Comparison of ENCODE assay signal across 26 cellular contexts in genomic region chr4:2901186-2901585, GRCh38. TPM values are rescaled to one million over a fixed set of nuclear protein-coding genes. Genes with fewer than 3 reads are reported as not detected.
DNase-seq lines count a peak whose midpoint lies in the region; ATAC-seq, FAIRE-seq and TF ChIP-seq lines count a peak whose summit lies in the region.
"Had no signal": no experiment of that assay in that cellular context is flagged by ENCODE, and none has a peak within 500 bp of the region (broad histone marks: within the 10 kb centered on the region; RNA-seq: fewer than 3 reads in every experiment).

No MANE protein-coding gene starts in this region.

- no peak overlapping the region for H4K5ac ChIP-seq in IMR-90 (ENCODE audit: low read depth, low read length)

- H3K4me1 ChIP-seq in CD4-positive, alpha-beta memory T cell (ENCODE audit: insufficient read depth, low read length): peaks cover 4% of the 10 kb centered on the region
- H3K4me1 ChIP-seq in IMR-90 (ENCODE audit: control insufficient read depth, insufficient read depth, low read length): peaks cover 4% of the 10 kb centered on the region
- H3K4me1 ChIP-seq in endothelial cell of umbilical vein (ENCODE audit: control insufficient read depth, extremely low read depth, insufficient read depth, low read length): peaks cover 18% of the 10 kb centered on the region
- no peaks in the 10 kb centered on the region for H3K4me1 ChIP-seq in neuronal stem cell (ENCODE audit: control insufficient read depth in 2 of 2, insufficient read depth in 1 of 2, low read depth in 1 of 2, low read length in 2 of 2)
- peaks cover 7% of the 10 kb centered on the region for H3K4me1 ChIP-seq in mucosa of descending colon (ENCODE audit: low read depth)
- H3K4me1 ChIP-seq: esophagus muscularis mucosa had no signal

- no peak overlapping the region for H3K4me3 ChIP-seq in CD4-positive, alpha-beta memory T cell (ENCODE audit: low read length in 2 of 2)
- H3K4me3 ChIP-seq in IMR-90 (ENCODE audit: insufficient read depth, low read depth, low read length) (no peak overlapping the region), endothelial cell of umbilical vein (replicated peaks in 1 of 3; ENCODE audit: insufficient read depth in 1 of 3, low read depth in 1 of 3, low read length in 3 of 3) (no peak overlapping the region), neuronal stem cell (ENCODE audit: low read length in 2 of 2) (peak overlapping the region in 1 of 2 donors; percentile 32), mucosa of descending colon (no peak overlapping the region)
- H3K4me3 ChIP-seq: esophagus muscularis mucosa, GM23338, K562, ovary, SK-N-MC had no signal

- TF ChIP-seq POLR2A in IMR-90 (IDR thresholded peaks at IDR 0.05; ENCODE audit: low read depth, low read length) (no peak), endothelial cell of umbilical vein (IDR thresholded peaks at IDR 0.05; ENCODE audit: low read depth, low read length) (no peak)

- peak overlapping the region; percentile 11; the same call in 1 of the 2 replicates for H2AK5ac ChIP-seq in IMR-90 (ENCODE audit: low read depth, low read length)
- no peak overlapping the region for H2AK5ac ChIP-seq in neuronal stem cell (ENCODE audit: low read depth, low read length)

- FAIRE-seq in endothelial cell of umbilical vein (lab: Jason Lieb, UNC): no peak
- FAIRE-seq: D721Med, K562 had no signal

- H3K9me3 ChIP-seq in CD4-positive, alpha-beta memory T cell (ENCODE audit: control insufficient read depth in 1 of 2, low read length in 2 of 2): no peaks in the 10 kb centered on the region
- H3K9me3 ChIP-seq in IMR-90 (ENCODE audit: control insufficient read depth, insufficient read depth, low read length): no peaks in the 10 kb centered on the region
- no peaks in the 10 kb centered on the region for H3K9me3 ChIP-seq in endothelial cell of umbilical vein (replicated peaks; ENCODE audit: control insufficient read depth, insufficient read depth, low read length)
- H3K9me3 ChIP-seq in neuronal stem cell (replicated peaks in 1 of 2; ENCODE audit: control insufficient read depth in 2 of 2, insufficient read depth in 1 of 2, low read depth in 1 of 2, low read length in 2 of 2): no peaks in the 10 kb centered on the region
- no peaks in the 10 kb centered on the region for H3K9me3 ChIP-seq in mucosa of descending colon
- H3K9me3 ChIP-seq: esophagus muscularis mucosa, ovary had no signal

- no peak overlapping the region for H2BK15ac ChIP-seq in IMR-90 (ENCODE audit: low read depth, low read length)
- no peak overlapping the region for H2BK15ac ChIP-seq in neuronal stem cell (ENCODE audit: low read length)

- H3K14ac ChIP-seq in IMR-90 (replicated peaks; ENCODE audit: low read depth, low read length): no peak overlapping the region
- no peak overlapping the region for H3K14ac ChIP-seq in neuronal stem cell (ENCODE audit: low read length)

- no peak overlapping the region for H3K9ac ChIP-seq in IMR-90 (ENCODE audit: low read depth, low read length)
- no peak overlapping the region for H3K9ac ChIP-seq in endothelial cell of umbilical vein (replicated peaks; ENCODE audit: extremely low read depth, insufficient read depth, low read length)
- peak overlapping the region; percentile 63 for H3K9ac ChIP-seq in neuronal stem cell (ENCODE audit: low read depth, low read length, poor library complexity)

- ATAC-seq in IMR-90 (ENCODE audit: low read depth) (no peak), HG03521 (IDR thresholded peaks at IDR 0.05; ENCODE audit: unreplicated experiment) (no peak), esophagus mucosa (no peak), mucosa of descending colon (no peak)
- ATAC-seq: activated CD4-positive, CD25-positive, alpha-beta regulatory T cell treated with anti-CD3 and anti-CD28 coated beads, Interleukin-2, amount 50 U/mL, for 24 hours; activated CD8-positive, alpha-beta T cell treated with anti-CD3 and anti-CD28 coated beads for 36 hours; GM23338; K562 had no signal

- H3K4me3 Mint-ChIP-seq in CD4-positive, alpha-beta memory T cell: no peak overlapping the region
- H3K4me3 Mint-ChIP-seq: activated CD8-positive, alpha-beta T cell treated with anti-CD3 and anti-CD28 coated beads for 36 hours; GM23338 had no signal

- H3K56ac ChIP-seq in IMR-90 (ENCODE audit: extremely low read depth, insufficient read depth, low read length): no peak overlapping the region

- POLR2A ChIA-PET in CD4-positive, alpha-beta memory T cell (lab: Charles Lee; ENCODE audit: partially characterized antibody): no interaction called here
- POLR2A ChIA-PET in IMR-90 (lab: Charles Lee; ENCODE audit: unreplicated experiment) (no interaction called here), endothelial cell of umbilical vein (lab: Charles Lee) (no interaction called here)

- H3K27me3 ChIP-seq in CD4-positive, alpha-beta memory T cell (ENCODE audit: insufficient read depth, low read length): no peaks in the 10 kb centered on the region
- H3K27me3 ChIP-seq in IMR-90 (ENCODE audit: control insufficient read depth, insufficient read depth, low read length): no peaks in the 10 kb centered on the region
- no peaks in the 10 kb centered on the region for H3K27me3 ChIP-seq in endothelial cell of umbilical vein (ENCODE audit: control insufficient read depth in 2 of 2, insufficient read depth in 2 of 2, low read length in 2 of 2)
- no peaks in the 10 kb centered on the region for H3K27me3 ChIP-seq in neuronal stem cell (ENCODE audit: control insufficient read depth in 3 of 3, insufficient read depth in 3 of 3, low read depth in 1 of 3, low read length in 3 of 3)
- H3K27me3 ChIP-seq: esophagus muscularis mucosa, ovary had no signal

- H4K8ac ChIP-seq in IMR-90 (ENCODE audit: low read depth in 2 of 2, low read length in 2 of 2) (no peak overlapping the region), neuronal stem cell (ENCODE audit: low read depth, low read length) (no peak overlapping the region)

- no peak overlapping the region for H4K91ac ChIP-seq in IMR-90 (ENCODE audit: insufficient read depth, low read depth, low read length)
- no peak overlapping the region for H4K91ac ChIP-seq in neuronal stem cell (ENCODE audit: low read depth, low read length, poor library complexity)

- no peak overlapping the region for H3K27ac ChIP-seq in CD4-positive, alpha-beta memory T cell (ENCODE audit: low read depth, low read length)
- no peak overlapping the region; the same call in 1 of the 2 replicates for H3K27ac ChIP-seq in IMR-90 (ENCODE audit: insufficient read depth, low read length)
- H3K27ac ChIP-seq in endothelial cell of umbilical vein (ENCODE audit: insufficient read depth, low read depth, low read length): no peak overlapping the region
- no peak overlapping the region for H3K27ac ChIP-seq in neuronal stem cell (replicated peaks; ENCODE audit: low read length)
- H3K27ac ChIP-seq: esophagus muscularis mucosa, ovary, SK-N-MC had no signal

- no peak for TF ChIP-seq CTCF in IMR-90 (conservative IDR thresholded peaks at IDR 0.05; ENCODE audit: low read depth, low read length)
- no peak for TF ChIP-seq CTCF in endothelial cell of umbilical vein (IDR thresholded peaks at IDR 0.05; ENCODE audit: extremely low read depth in 1 of 2, insufficient read depth in 1 of 2, low read depth in 1 of 2, low read length in 2 of 2)
- no peak for TF ChIP-seq CTCF in mucosa of descending colon (IDR thresholded peaks at IDR 0.05)

- in situ Hi-C loops in IMR-90 (cut with MboI; ENCODE audit: low sequenced_read_pairs): no loop called here

- peaks cover 77% of the 10 kb centered on the region for H3K36me3 ChIP-seq in CD4-positive, alpha-beta memory T cell (ENCODE audit: insufficient read depth, low read length)
- peaks cover 64% of the 10 kb centered on the region for H3K36me3 ChIP-seq in IMR-90 (ENCODE audit: control insufficient read depth, insufficient read depth, low read length)
- peaks cover 34 to 41% of the 10 kb centered on the region in 2 experiments for H3K36me3 ChIP-seq in endothelial cell of umbilical vein (ENCODE audit: control insufficient read depth in 2 of 2, extremely low read depth in 1 of 2, insufficient read depth in 2 of 2, low read length in 2 of 2)
- H3K36me3 ChIP-seq in neuronal stem cell (replicated peaks in 1 of 2; ENCODE audit: control insufficient read depth in 2 of 2, insufficient read depth in 2 of 2, low read length in 2 of 2): peaks cover 57 to 95% of the 10 kb centered on the region in 2 donors
- H3K36me3 ChIP-seq in mucosa of descending colon (ENCODE audit: low read depth): peaks cover 3% of the 10 kb centered on the region
- H3K36me3 ChIP-seq: ovary had no signal

- H3K79me2 ChIP-seq in endothelial cell of umbilical vein (ENCODE audit: control insufficient read depth, insufficient read depth, low read length): no peaks in the 10 kb centered on the region

- no peak overlapping the region for H3K4ac ChIP-seq in IMR-90 (ENCODE audit: low read depth, low read length)
- H3K4ac ChIP-seq in neuronal stem cell (ENCODE audit: low read length): no peak overlapping the region

- no peaks in the 10 kb centered on the region for H3K9me3 Mint-ChIP-seq in CD4-positive, alpha-beta memory T cell
- H3K9me3 Mint-ChIP-seq: activated CD8-positive, alpha-beta T cell treated with anti-CD3 and anti-CD28 coated beads for 36 hours; GM23338 had no signal

- no peak overlapping the region for H2BK5ac ChIP-seq in IMR-90 (ENCODE audit: low read depth, low read length, poor library complexity, severe bottlenecking)
- H2BK5ac ChIP-seq in neuronal stem cell (ENCODE audit: low read length): no peak overlapping the region

- 100% methylated on average over 2 of the region's 3 CpGs; no CpG with 5 or more reads in 1 of the 2 experiments for WGBS in IMR-90 (ENCODE audit: extremely low coverage in 2 of 2, insufficient read length in 1 of 2), 2 experiments
- no CpG with 5 or more reads among the region's 3 CpGs for WGBS in neuronal stem cell (ENCODE audit: extremely low coverage in 2 of 2, insufficient read length in 2 of 2, insufficient replicate concordance in 1 of 2), 2 donors

- H3K18ac ChIP-seq in IMR-90 (ENCODE audit: low read depth, low read length) (no peak overlapping the region), neuronal stem cell (ENCODE audit: low read length) (no peak overlapping the region)

- DNase-seq in CD4-positive, alpha-beta memory T cell: no peak
- DNase-seq in IMR-90: no peak
- no peak for DNase-seq in endothelial cell of umbilical vein (ENCODE audit: low read depth, low spot score)
- no peak for DNase-seq in neuronal stem cell (ENCODE audit: low spot score)
- DNase-seq in NCI-H1048 (lab: John Stamatoyannopoulos, UW): no peak
- no peak for DNase-seq in mucosa of descending colon
- DNase-seq: activated CD8-positive, alpha-beta T cell treated with anti-CD3 and anti-CD28 coated beads for 36 hours; activated effector memory CD4-positive, alpha-beta T cell treated with Interleukin-2 at 50 U/mL for 16 hours; C1 segment of cervical spinal cord; caudate nucleus; DND-41; midbrain; NCI-H1092; NCI-H1694; NCI-H446 treated with DMSO at 0.1 percent for 48 hours; ovary; retina; stimulated activated naive CD4-positive, alpha-beta T cell had no signal

- no peak overlapping the region for H2BK120ac ChIP-seq in IMR-90 (ENCODE audit: low read depth, low read length)
- H2BK120ac ChIP-seq in neuronal stem cell (ENCODE audit: low read depth, low read length): no peak overlapping the region

- peak overlapping the region; percentile 26 for H2AK9ac ChIP-seq in IMR-90 (replicated peaks; ENCODE audit: low read depth, low read length, poor library complexity)

- H2BK12ac ChIP-seq in neuronal stem cell (ENCODE audit: low read length): no peak overlapping the region

- no peak for TF ChIP-seq RAD21 in IMR-90 (IDR thresholded peaks at IDR 0.05; ENCODE audit: low read length)

- H3K23ac ChIP-seq in IMR-90 (ENCODE audit: low read depth, low read length): peak overlapping the region; percentile 33; the same call in 1 of the 2 replicates
- no peak overlapping the region for H3K23ac ChIP-seq in neuronal stem cell (ENCODE audit: low read depth, low read length, poor library complexity)

- H2AFZ ChIP-seq in IMR-90 (replicated peaks; ENCODE audit: low read length, poor library complexity) (no peak overlapping the region), endothelial cell of umbilical vein (ENCODE audit: low read depth, low read length) (no peak overlapping the region), neuronal stem cell (ENCODE audit: low read length) (no peak overlapping the region)
- H2AFZ ChIP-seq: GM23338 had no signal

- no TSS peak for BruUV-seq in IMR-90 (replicated peaks; lab: Mats Ljungman, UMichigan)
- no TSS peak for BruUV-seq in endothelial cell of umbilical vein (replicated peaks; lab: Mats Ljungman, UMichigan)

- peaks cover 7 to 9% (median 8%) of the 10 kb centered on the region in 4 donors for H3K4me1 Mint-ChIP-seq in CD4-positive, alpha-beta memory T cell
- H3K4me1 Mint-ChIP-seq: GM23338 had no signal

- peaks cover 30 to 67% of the 10 kb centered on the region in 2 experiments for H3K79me1 ChIP-seq in IMR-90 (ENCODE audit: low read depth in 1 of 2, low read length in 2 of 2)
- no peaks in the 10 kb centered on the region for H3K79me1 ChIP-seq in neuronal stem cell (ENCODE audit: low read depth, low read length)

- no peaks in the 10 kb centered on the region for H3K27me3 Mint-ChIP-seq in CD4-positive, alpha-beta memory T cell
- H3K27me3 Mint-ChIP-seq: activated CD8-positive, alpha-beta T cell treated with anti-CD3 and anti-CD28 coated beads for 36 hours had no signal

- intact Hi-C loops in CD4-positive, alpha-beta memory T cell (cut with micrococcal nuclease): no loop called here
- intact Hi-C loops in IMR-90 (cut with micrococcal nuclease): no loop called here
- intact Hi-C loops in endothelial cell of umbilical vein (cut with micrococcal nuclease): loop anchor here (5.0 kb wide), 1 partner anchor 139 kb away; no protein-coding TSS in a partner anchor
- intact Hi-C loops in mucosa of descending colon (cut with DNase I, micrococcal nuclease): no loop called here

- peak overlapping the region in 4 of 7 donors; percentile 19 to 59 (median 49) for H3K27ac Mint-ChIP-seq in CD4-positive, alpha-beta memory T cell
- H3K27ac Mint-ChIP-seq: GM23338 had no signal

- CTCF ChIA-PET in CD4-positive, alpha-beta memory T cell (lab: Charles Lee; ENCODE audit: partially characterized antibody): no interaction called here
- CTCF ChIA-PET in IMR-90 (lab: Yijun Ruan, JAX): interaction anchor here (0.6 kb wide), 1 partner anchor 118 kb away, joined by 5 read pairs; no protein-coding TSS in a partner anchor
- CTCF ChIA-PET in endothelial cell of umbilical vein (lab: Charles Lee): no interaction called here

- H3K4me2 ChIP-seq in IMR-90 (ENCODE audit: low read depth, low read length) (no peak overlapping the region), endothelial cell of umbilical vein (ENCODE audit: insufficient read depth, low read length) (peak overlapping the region; percentile 1), neuronal stem cell (ENCODE audit: insufficient read depth, low read length, poor library complexity, severe bottlenecking) (no peak overlapping the region)
- H3K4me2 ChIP-seq: GM23338 had no signal

- no peak overlapping the region for H2BK20ac ChIP-seq in IMR-90 (ENCODE audit: low read depth, low read length)

- H3K36me3 Mint-ChIP-seq in CD4-positive, alpha-beta memory T cell: peaks cover 49 to 82% of the 10 kb centered on the region in 2 donors

- H3K9me1 ChIP-seq in IMR-90 (ENCODE audit: insufficient read depth, low read length) (peaks cover 17% of the 10 kb centered on the region), endothelial cell of umbilical vein (replicated peaks; ENCODE audit: control insufficient read depth, extremely low read depth, insufficient read depth, low read length) (no peaks in the 10 kb centered on the region)

- dilution Hi-C loops in IMR-90 (cut with HindIII; ENCODE audit: low sequenced_read_pairs, unreplicated experiment) (no loop called here), endothelial cell of umbilical vein (cut with MboI; ENCODE audit: extremely low pct_ligation_motif_present, low sequenced_read_pairs) (no loop called here)

- H4K20me1 ChIP-seq in IMR-90 (ENCODE audit: insufficient read depth, low read length) (peaks cover 22% of the 10 kb centered on the region), endothelial cell of umbilical vein (replicated peaks; ENCODE audit: control insufficient read depth, extremely low read depth, insufficient read depth, low read length) (no peaks in the 10 kb centered on the region)

RNA-seq across cellular contexts. Expression of gene ADD1, which starts 57.5 kb away (rescaled TPM):
- total RNA-seq in CD4-positive, alpha-beta memory T cell: 100 to 1,000 TPM; 289 to 293 TPM
- polyA plus RNA-seq in CD4-positive, alpha-beta memory T cell: 100 to 1,000 TPM; 159 to 171 TPM
- total RNA-seq in IMR-90 (2012; rRNA removed) (117 and 122 TPM in 2 replicates), endothelial cell of umbilical vein (280 and 305 TPM in 2 replicates), esophagus mucosa (133 TPM), mucosa of descending colon (100 to 1,000 TPM; 201 to 373 (median 261) TPM)
- polyA plus RNA-seq in IMR-90 (2012; rRNA removed) (190 and 215 TPM in 2 replicates), endothelial cell of umbilical vein (219 and 240 TPM in 2 replicates)
- polyA plus RNA-seq in IMR-90 (2012; cell fraction: cytosol; rRNA removed): 170 and 354 TPM in 2 replicates
- 291 and 369 TPM in 2 replicates for polyA plus RNA-seq in IMR-90 (2012; cell fraction: nucleus; rRNA removed; ENCODE audit: low replicate concordance)
- polyA plus RNA-seq in endothelial cell of umbilical vein (2011; cell fraction: cytosol; rRNA removed): 224 and 238 TPM in 2 replicates
- 419 and 491 TPM in 2 replicates for polyA plus RNA-seq in endothelial cell of umbilical vein (2011; cell fraction: nucleus; rRNA removed)
- 207 and 220 TPM in 2 replicates for polyA plus RNA-seq in endothelial cell of umbilical vein (2012)
- polyA minus RNA-seq in endothelial cell of umbilical vein: 189 and 232 TPM in 2 replicates
- polyA minus RNA-seq in endothelial cell of umbilical vein (2011; cell fraction: cytosol; rRNA and poly(A)+ RNA removed): 23.2 TPM
- 162 and 211 TPM in 2 replicates for polyA minus RNA-seq in endothelial cell of umbilical vein (2011; cell fraction: nucleus; rRNA and poly(A)+ RNA removed)
- 169 TPM for polyA plus RNA-seq in neuronal stem cell (2013, experiment 1 of 2)
- 159 TPM for polyA plus RNA-seq in neuronal stem cell (2013, experiment 2 of 2)
